In genomic region chr1:1511533-1512285, GRCh38 we compare ENCODE assay signal across 8 cellular contexts. TPM values are rescaled to one million over a fixed set of nuclear protein-coding genes. Genes with fewer than 3 reads are reported as not detected.
DNase-seq lines count a peak whose midpoint lies in the region; ATAC-seq and TF ChIP-seq lines count a peak whose summit lies in the region.

ATAD3A (plus strand) TSS chr1:1512162; CDS start chr1:1512269, 107 bp downstream.

- no peaks in the 10 kb centered on the region for H3K9me3 Mint-ChIP-seq in activated CD4-positive, alpha-beta T cell treated with anti-CD3 and anti-CD28 coated beads for 36 hours (ENCODE audit: low read depth)
- peaks cover 4% of the 10 kb centered on the region for H3K9me3 Mint-ChIP-seq in chondrocyte (ENCODE audit: low read depth)

- no peaks in the 10 kb centered on the region for H3K9me3 ChIP-seq in BE2C

- no peaks in the 10 kb centered on the region for H3K27me3 Mint-ChIP-seq in activated CD4-positive, alpha-beta T cell treated with anti-CD3 and anti-CD28 coated beads for 36 hours
- H3K27me3 Mint-ChIP-seq in chondrocyte (ENCODE audit: low read depth), result no peaks in the 10 kb centered on the region

- peaks cover 5% of the 10 kb centered on the region for H3K36me3 Mint-ChIP-seq in activated CD4-positive, alpha-beta T cell treated with anti-CD3 and anti-CD28 coated beads for 36 hours (ENCODE audit: low read depth)
- peaks cover 2% of the 10 kb centered on the region for H3K36me3 Mint-ChIP-seq in chondrocyte (ENCODE audit: low read depth)

- H3K4me3 Mint-ChIP-seq in activated CD4-positive, alpha-beta T cell treated with anti-CD3 and anti-CD28 coated beads for 36 hours, result peak within 1 kb of the TSS; percentile 93
- peak within 1 kb of the TSS; percentile 77 for H3K4me3 Mint-ChIP-seq in chondrocyte (ENCODE audit: unreplicated experiment)

- ATAC-seq in GM19324 (IDR thresholded peaks at IDR 0.05; ENCODE audit: low FRiP score, unreplicated experiment), result peak; percentile 93
- peak; percentile 64 for ATAC-seq in HG03460 (IDR thresholded peaks at IDR 0.05; ENCODE audit: unreplicated experiment)
- peak; percentile 97 for ATAC-seq in activated CD4-positive, alpha-beta T cell treated with anti-CD3 and anti-CD28 coated beads for 36 hours

- H3K27me3 ChIP-seq in BE2C, result no peaks in the 10 kb centered on the region

- peaks cover 17% of the 10 kb centered on the region for H3K36me3 ChIP-seq in BE2C

- peaks cover 7% of the 10 kb centered on the region for H3K4me1 Mint-ChIP-seq in activated CD4-positive, alpha-beta T cell treated with anti-CD3 and anti-CD28 coated beads for 36 hours
- H3K4me1 Mint-ChIP-seq in chondrocyte (ENCODE audit: low read depth), result peaks cover 18% of the 10 kb centered on the region

- intact Hi-C loops in activated CD4-positive, alpha-beta T cell treated with anti-CD3 and anti-CD28 coated beads for 36 hours (cut with DNase I, micrococcal nuclease), result loop anchor here (1.0 to 10.0 kb wide), 13 partner anchors 40 to 279 kb away; partner anchors contain the start of genes SSU72 (in 2 of the 2), ATAD3B (in 1 of the 2), AURKAIP1 (in 1 of the 2) and B3GALT6 (in 1 of the 2)

- TF ChIP-seq CTCF in BE2C (IDR thresholded peaks at IDR 0.05; ENCODE audit: low read depth, low read length) (no peak), chondrocyte (IDR thresholded peaks at IDR 0.05) (no peak)

- no peaks in the 10 kb centered on the region for H3K4me1 ChIP-seq in BE2C

- DNase-seq in BE2C (peak; percentile 99), NCI-H524 treated with DMSO at 0.1 percent for 48 hours (lab: John Stamatoyannopoulos, UW) (peak; percentile 68), chondrocyte (ENCODE audit: low spot score) (peak; percentile 99), kidney glomerular epithelial cell (lab: John Stamatoyannopoulos, UW) (peak; percentile 91)
- DNase-seq in activated CD4-positive, alpha-beta T cell treated with anti-CD3 and anti-CD28 coated beads for 36 hours, result peak; percentile 99
- peak; percentile 94 to 96 for DNase-seq in stimulated activated CD4-positive, alpha-beta T cell treated with anti-CD3 and anti-CD28 coated beads, Interleukin-15, amount 100 ng/mL, for 48 hours (ENCODE audit: low read depth in 2 of 2)

- peak within 1 kb of the TSS; percentile 97 for H3K27ac Mint-ChIP-seq in activated CD4-positive, alpha-beta T cell treated with anti-CD3 and anti-CD28 coated beads for 36 hours
- H3K27ac Mint-ChIP-seq in chondrocyte (ENCODE audit: unreplicated experiment), result peak within 1 kb of the TSS; percentile 90

- CTCF ChIA-PET in activated CD4-positive, alpha-beta T cell treated with anti-CD3 and anti-CD28 coated beads for 36 hours (lab: Charles Lee), result no interaction called here

- peak within 1 kb of the TSS; percentile 89 for H3K4me3 ChIP-seq in BE2C (ENCODE audit: low read depth, low read length)

- POLR2A ChIA-PET in activated CD4-positive, alpha-beta T cell treated with anti-CD3 and anti-CD28 coated beads for 36 hours (lab: Charles Lee), result no interaction called here

RNA-seq across cellular contexts. Expression of gene ATAD3A, which starts in this region (rescaled TPM):
- polyA plus RNA-seq in BE2C (2012; ENCODE audit: insufficient read depth, insufficient read length, low read depth), result 88.1 TPM
- total RNA-seq in activated CD4-positive, alpha-beta T cell treated with anti-CD3 and anti-CD28 coated beads for 36 hours, result 10 to 100 TPM; 39.9 to 42.9 TPM
- total RNA-seq in chondrocyte, result 29.9 to 39.6 TPM (median 34.6 TPM) in 3 replicates

Comparison
In these comparisons a context has a peak if more than half of its experiments do, and no peak if none do; other contexts are left out.
1. Peak in every context shown above with its lines: DNase-seq, ATAC-seq and H3K4me3 ChIP-seq.